ENCODE assay signal across 19 cellular contexts in the genomic region with DNA sequence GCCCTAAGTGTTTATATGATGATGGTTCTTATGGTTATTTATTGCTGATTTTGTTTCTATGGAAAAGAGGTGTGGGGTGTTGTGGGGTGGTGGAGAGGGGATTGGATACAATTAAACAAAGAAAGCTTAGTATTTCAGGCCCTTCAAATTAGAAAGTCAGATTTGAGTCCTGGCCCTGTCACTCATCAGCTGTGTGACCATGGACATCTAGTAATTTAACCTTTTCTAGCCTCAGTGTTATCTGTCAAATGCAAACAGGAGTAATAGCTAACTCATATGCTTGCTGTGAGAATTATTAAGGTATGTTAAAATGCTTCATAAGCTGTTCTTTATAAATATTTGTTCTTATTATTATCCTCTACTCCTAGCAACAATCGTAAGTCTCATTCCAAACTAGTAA. TPM values are rescaled to one million over a fixed set of nuclear protein-coding genes. Genes with fewer than 3 reads are reported as not detected.
DNase-seq lines count a peak whose midpoint lies in the region; ATAC-seq and TF ChIP-seq lines count a peak whose summit lies in the region.
"Had no signal": no experiment of that assay in that cellular context is flagged by ENCODE, and none has a peak within 500 bp of the region (broad histone marks: within the 10 kb centered on the region; RNA-seq: fewer than 3 reads in every experiment).

No MANE protein-coding gene starts in this region.

- peaks cover 19% of the 10 kb centered on the region for H3K79me2 ChIP-seq in MM.1S (ENCODE audit: low read length)

- no peaks in the 10 kb centered on the region for H3K9me3 ChIP-seq in T-helper 17 cell (ENCODE audit: control insufficient read depth, low read length, poor library complexity, severe bottlenecking)
- H3K9me3 ChIP-seq in MM.1S (replicated peaks; ENCODE audit: insufficient read depth, low read length), result no peaks in the 10 kb centered on the region
- H3K9me3 ChIP-seq: breast epithelium had no signal

- peaks cover 10% of the 10 kb centered on the region for H3F3A ChIP-seq in MM.1S (ENCODE audit: insufficient read depth, low read length)

- H3K27ac ChIP-seq in MM.1S (ENCODE audit: low read length), result no peak overlapping the region
- H3K27ac ChIP-seq: breast epithelium, KMS-11, parathyroid adenoma had no signal

- H3K27me3 Mint-ChIP-seq in activated naive CD4-positive, alpha-beta T cell treated with anti-CD3 and anti-CD28 coated beads, Interleukin-2, amount 50 U/mL, for 24 hours, result no peaks in the 10 kb centered on the region
- H3K27me3 Mint-ChIP-seq in T-helper 17 cell, result no peaks in the 10 kb centered on the region
- H3K27me3 Mint-ChIP-seq in memory B cell, result no peaks in the 10 kb centered on the region
- no peaks in the 10 kb centered on the region for H3K27me3 Mint-ChIP-seq in stimulated activated memory B cell treated with anti-CD40 and anti-IgM and Interleukin-4, amounts not matched to agents 10 μg/mL and 1 μg/mL and 100 μg/mL, for 72 hours

- H3K36me3 ChIP-seq in MM.1S (replicated peaks; ENCODE audit: insufficient read depth, low read length), result no peaks in the 10 kb centered on the region
- H3K36me3 ChIP-seq: breast epithelium had no signal

- peaks cover 23% of the 10 kb centered on the region for H3K4me1 Mint-ChIP-seq in activated naive CD4-positive, alpha-beta T cell treated with anti-CD3 and anti-CD28 coated beads, Interleukin-2, amount 50 U/mL, for 24 hours
- H3K4me1 Mint-ChIP-seq in T-helper 17 cell (peaks cover 19% of the 10 kb centered on the region), memory B cell (peaks cover 12% of the 10 kb centered on the region)
- H3K4me1 Mint-ChIP-seq in stimulated activated memory B cell treated with anti-CD40 and anti-IgM and Interleukin-4, amounts not matched to agents 10 μg/mL and 1 μg/mL and 100 μg/mL, for 72 hours, result peaks cover 30% of the 10 kb centered on the region

- peaks cover 4% of the 10 kb centered on the region; the same call in 1 of the 2 replicates for H3K4me1 ChIP-seq in MM.1S (ENCODE audit: low read length)

- peaks cover 3% of the 10 kb centered on the region; the same call in 1 of the 2 replicates for H4K20me1 ChIP-seq in MM.1S (ENCODE audit: insufficient read depth, low read length)

- no peak overlapping the region for H2AFZ ChIP-seq in MM.1S (ENCODE audit: low read length)
- H2AFZ ChIP-seq: parathyroid adenoma had no signal

- peaks cover 5% of the 10 kb centered on the region for H3K36me3 Mint-ChIP-seq in activated naive CD4-positive, alpha-beta T cell treated with anti-CD3 and anti-CD28 coated beads, Interleukin-2, amount 50 U/mL, for 24 hours
- peaks cover 0 to 8% of the 10 kb centered on the region in 2 donors for H3K36me3 Mint-ChIP-seq in activated naive CD4-positive, alpha-beta T cell treated with anti-CD3 and anti-CD28 coated beads, Interleukin-2, amount 50 U/mL, for 72 hours
- H3K36me3 Mint-ChIP-seq in T-helper 17 cell (ENCODE audit: low read depth) (no peaks in the 10 kb centered on the region), memory B cell (peaks cover 4% of the 10 kb centered on the region)
- peaks cover 15% of the 10 kb centered on the region for H3K36me3 Mint-ChIP-seq in stimulated activated memory B cell treated with anti-CD40 and anti-IgM and Interleukin-4, amounts not matched to agents 10 μg/mL and 1 μg/mL and 100 μg/mL, for 72 hours

- ATAC-seq in activated naive CD4-positive, alpha-beta T cell treated with anti-CD3 and anti-CD28 coated beads, Interleukin-2, amount 50 U/mL, for 72 hours, result no peak
- ATAC-seq in T-helper 17 cell (no peak), memory B cell (ENCODE audit: low read depth) (no peak), GM19328 (IDR thresholded peaks at IDR 0.05; ENCODE audit: unreplicated experiment) (no peak)
- no peak for ATAC-seq in stimulated activated memory B cell treated with anti-CD40 and anti-IgM and Interleukin-4, amounts not matched to agents 10 μg/mL and 1 μg/mL and 100 μg/mL, for 72 hours

- no peaks in the 10 kb centered on the region for H3K9me3 Mint-ChIP-seq in activated naive CD4-positive, alpha-beta T cell treated with anti-CD3 and anti-CD28 coated beads, Interleukin-2, amount 50 U/mL, for 24 hours
- no peaks in the 10 kb centered on the region for H3K9me3 Mint-ChIP-seq in activated naive CD4-positive, alpha-beta T cell treated with anti-CD3 and anti-CD28 coated beads, Interleukin-2, amount 50 U/mL, for 72 hours
- no peaks in the 10 kb centered on the region for H3K9me3 Mint-ChIP-seq in memory B cell
- H3K9me3 Mint-ChIP-seq in stimulated activated memory B cell treated with anti-CD40 and anti-IgM and Interleukin-4, amounts not matched to agents 10 μg/mL and 1 μg/mL and 100 μg/mL, for 72 hours, result no peaks in the 10 kb centered on the region

- H3K4me3 Mint-ChIP-seq in activated naive CD4-positive, alpha-beta T cell treated with anti-CD3 and anti-CD28 coated beads, Interleukin-2, amount 50 U/mL, for 24 hours, result no peak overlapping the region
- H3K4me3 Mint-ChIP-seq in T-helper 17 cell, result no peak overlapping the region
- no peak overlapping the region for H3K4me3 Mint-ChIP-seq in memory B cell
- H3K4me3 Mint-ChIP-seq in stimulated activated memory B cell treated with anti-CD40 and anti-IgM and Interleukin-4, amounts not matched to agents 10 μg/mL and 1 μg/mL and 100 μg/mL, for 72 hours, result no peak overlapping the region

- no peaks in the 10 kb centered on the region for H3K9me2 ChIP-seq in MM.1S (replicated peaks; ENCODE audit: insufficient read depth, low read length)

- TF ChIP-seq CTCF in MM.1S (IDR thresholded peaks at IDR 0.05; ENCODE audit: low read length), result no peak

- H3K27me3 ChIP-seq in MM.1S (replicated peaks; ENCODE audit: insufficient read depth, low read length), result no peaks in the 10 kb centered on the region
- H3K27me3 ChIP-seq: breast epithelium had no signal

- DNase-seq in activated naive CD4-positive, alpha-beta T cell treated with anti-CD3 and anti-CD28 coated beads, Interleukin-2, amount 50 U/mL, for 72 hours (ENCODE audit: low spot score in 2 of 2), result no peak
- DNase-seq in T-helper 17 cell, result no peak
- no peak for DNase-seq in memory B cell (ENCODE audit: low spot score in 2 of 2)
- no peak for DNase-seq in SHP77 (lab: John Stamatoyannopoulos, UW)
- no peak for DNase-seq in MM.1S
- DNase-seq: activated CD4-positive, CD25-positive, alpha-beta regulatory T cell treated with anti-CD3 and anti-CD28 coated beads, Interleukin-2, amount 50 U/mL, for 72 hours; activated T-cell treated with anti-CD3 and anti-CD28 coated beads, Interleukin-2, amount 50 U/mL, for 1 hour; erythroblast; HCEC 1CT; NCI-H1092; NCI-H2081; NCI-H524 treated with DMSO at 0.1 percent for 48 hours; stimulated activated CD4-positive, alpha-beta T cell treated with anti-CD3 and anti-CD28 coated beads, Interleukin-4, amount 100 ng/mL, for 1 hour had no signal

- no peak overlapping the region for H3K4me3 ChIP-seq in MM.1S (ENCODE audit: low read length)
- H3K4me3 ChIP-seq: breast epithelium had no signal

- no peak overlapping the region for H3K4me2 ChIP-seq in MM.1S (ENCODE audit: low read depth, low read length)
- H3K4me2 ChIP-seq: KMS-11 had no signal

- peak overlapping the region; percentile 13 for H3K27ac Mint-ChIP-seq in activated naive CD4-positive, alpha-beta T cell treated with anti-CD3 and anti-CD28 coated beads, Interleukin-2, amount 50 U/mL, for 24 hours
- no peak overlapping the region for H3K27ac Mint-ChIP-seq in activated naive CD4-positive, alpha-beta T cell treated with anti-CD3 and anti-CD28 coated beads, Interleukin-2, amount 50 U/mL, for 72 hours
- H3K27ac Mint-ChIP-seq in T-helper 17 cell (peak overlapping the region; percentile 86), memory B cell (peak overlapping the region; percentile 90)
- H3K27ac Mint-ChIP-seq in stimulated activated memory B cell treated with anti-CD40 and anti-IgM and Interleukin-4, amounts not matched to agents 10 μg/mL and 1 μg/mL and 100 μg/mL, for 72 hours, result peak overlapping the region; percentile 92

- H3K9ac ChIP-seq in MM.1S (ENCODE audit: low read length), result no peak overlapping the region
- H3K9ac ChIP-seq: KMS-11, parathyroid adenoma had no signal

RNA-seq across cellular contexts. Expression of gene MEMO1, which starts 2.1 kb away (rescaled TPM):
- 10 to 100 TPM; 51.0 to 56.6 TPM for total RNA-seq in activated naive CD4-positive, alpha-beta T cell treated with anti-CD3 and anti-CD28 coated beads, Interleukin-2, amount 50 U/mL, for 72 hours
- 10 to 100 TPM; 41.7 to 47.5 TPM for total RNA-seq in T-helper 17 cell

RNA-seq across cellular contexts. Expression of gene DPY30, which starts 26.7 kb away (rescaled TPM):
- 10 to 100 TPM; 63.1 to 66.8 TPM for total RNA-seq in activated naive CD4-positive, alpha-beta T cell treated with anti-CD3 and anti-CD28 coated beads, Interleukin-2, amount 50 U/mL, for 72 hours
- 10 to 100 TPM; 22.0 to 27.0 TPM for total RNA-seq in T-helper 17 cell

RNA-seq across cellular contexts. Expression of gene SPAST, which starts 50.5 kb away (rescaled TPM):
- 10 to 100 TPM; 15.8 to 16.3 TPM for total RNA-seq in activated naive CD4-positive, alpha-beta T cell treated with anti-CD3 and anti-CD28 coated beads, Interleukin-2, amount 50 U/mL, for 72 hours
- 10 to 100 TPM; 15.8 to 16.8 TPM for total RNA-seq in T-helper 17 cell

Comparison
In these comparisons a context has a peak if more than half of its experiments do, and no peak if none do; other contexts are left out.
1. H3K27ac Mint-ChIP-seq: peak in activated naive CD4-positive, alpha-beta T cell treated with anti-CD3 and anti-CD28 coated beads, Interleukin-2, amount 50 U/mL, for 24 hours (single experiment), T-helper 17 cell (single experiment), memory B cell (single experiment) and stimulated activated memory B cell treated with anti-CD40 and anti-IgM and Interleukin-4, amounts not matched to agents 10 μg/mL and 1 μg/mL and 100 μg/mL, for 72 hours (single experiment); none in activated naive CD4-positive, alpha-beta T cell treated with anti-CD3 and anti-CD28 coated beads, Interleukin-2, amount 50 U/mL, for 72 hours (0 of 2).